9 cellular contexts compared by ENCODE assay signal in the genomic region with DNA sequence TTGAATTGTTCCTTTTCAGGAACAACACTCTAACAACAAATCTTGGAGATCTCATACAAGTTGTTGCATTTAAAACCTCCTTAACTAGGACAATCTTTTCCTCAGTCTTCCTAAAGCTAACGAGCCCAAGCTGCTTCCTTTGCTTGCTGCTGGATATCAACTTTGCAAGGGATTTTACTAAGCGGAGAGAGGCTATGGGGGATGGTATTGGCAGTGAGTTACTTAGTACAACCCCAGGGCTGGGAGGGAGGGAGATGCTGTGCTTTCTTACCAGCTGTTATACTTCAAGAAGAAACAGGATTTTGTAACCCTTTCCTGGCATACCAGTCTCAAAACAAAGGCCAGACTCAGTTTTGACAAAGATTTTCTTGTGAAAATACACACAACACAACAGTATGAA. TPM values are rescaled to one million over a fixed set of nuclear protein-coding genes. Genes with fewer than 3 reads are reported as not detected.
A peak's percentile ranks its signal among the peaks of the same experiment; 100 is the strongest.
DNase-seq lines count a peak whose midpoint lies in the region; ATAC-seq and TF ChIP-seq lines count a peak whose summit lies in the region.
"Had no signal": no experiment of that assay in that cellular context is flagged by ENCODE, and none has a peak within 500 bp of the region (broad histone marks: within the 10 kb centered on the region; RNA-seq: fewer than 3 reads in every experiment).

No MANE protein-coding gene starts in this region.

- CTCF ChIA-PET in IMR-90 (lab: Yijun Ruan, JAX) (interaction anchor here (0.6 to 3.2 kb wide), 4 partner anchors 9 to 79 kb away, joined by 3 to 19 read pairs (median 4); a partner anchor contains a TSS), Caco-2 (lab: Charles Lee) (no interaction called here)

- H3K9ac ChIP-seq in IMR-90 (ENCODE audit: low read depth, low read length): peak overlapping the region; percentile 92

- H4K20me1 ChIP-seq in IMR-90 (ENCODE audit: insufficient read depth, low read length): no peaks in the 10 kb centered on the region

- no peak; the same call in 1 of the 2 replicates for TF ChIP-seq POLR2A in IMR-90 (IDR thresholded peaks at IDR 0.05; ENCODE audit: low read depth, low read length)
- no peak for TF ChIP-seq POLR2A in lower leg skin (IDR thresholded peaks at IDR 0.05)

- no peaks in the 10 kb centered on the region for H3K4me1 Mint-ChIP-seq in activated T-cell treated with anti-CD3 and anti-CD28 coated beads, Interleukin-2, amount 50 U/mL, for 4 hours (ENCODE audit: low read depth)
- no peaks in the 10 kb centered on the region for H3K4me1 Mint-ChIP-seq in Caco-2 (ENCODE audit: low read depth, unreplicated experiment)
- H3K4me1 Mint-ChIP-seq: memory B cell had no signal

- peak; percentile 24; the same call in 1 of the 2 replicates for TF ChIP-seq RAD21 in IMR-90 (IDR thresholded peaks at IDR 0.05; ENCODE audit: low read length)

- H2AFZ ChIP-seq in IMR-90 (replicated peaks; ENCODE audit: low read length, poor library complexity): no peak overlapping the region

- H3K4me3 ChIP-seq in IMR-90 (ENCODE audit: insufficient read depth, low read depth, low read length) (peak overlapping the region; percentile 41; the same call in 1 of the 2 replicates), lower leg skin (ENCODE audit: low read depth, poor library complexity, severe bottlenecking) (no peak overlapping the region), thoracic aorta (peak overlapping the region; percentile 54), Caco-2 (ENCODE audit: low read depth, low read length) (no peak overlapping the region)

- no peak overlapping the region for H3K27ac Mint-ChIP-seq in Caco-2 (ENCODE audit: unreplicated experiment)
- H3K27ac Mint-ChIP-seq: memory B cell had no signal

- H2BK120ac ChIP-seq in IMR-90 (ENCODE audit: low read depth, low read length): peak overlapping the region; percentile 95

- peak; percentile 83 for ATAC-seq in IMR-90 (ENCODE audit: low read depth)
- ATAC-seq in thoracic aorta (ENCODE audit: insufficient number of reproducible peaks, low FRiP score, low read depth): peak; percentile 93
- ATAC-seq in activated T-cell treated with anti-CD3 and anti-CD28 coated beads, Interleukin-2, amount 50 U/mL, for 4 hours: no peak

- H3K18ac ChIP-seq in IMR-90 (ENCODE audit: low read depth, low read length): peak overlapping the region; percentile 97

- no peaks in the 10 kb centered on the region for H3K9me3 ChIP-seq in IMR-90 (ENCODE audit: control insufficient read depth, insufficient read depth, low read length)
- no peaks in the 10 kb centered on the region for H3K9me3 ChIP-seq in thoracic aorta
- no peaks in the 10 kb centered on the region for H3K9me3 ChIP-seq in Caco-2

- H4K5ac ChIP-seq in IMR-90 (ENCODE audit: low read depth, low read length): peak overlapping the region; percentile 97

- peak overlapping the region; percentile 6 for H2AK9ac ChIP-seq in IMR-90 (replicated peaks; ENCODE audit: low read depth, low read length, poor library complexity)

- intact Hi-C loops in IMR-90 (cut with micrococcal nuclease): loop anchor here (1.0 to 2.0 kb wide), 3 partner anchors 19 to 74 kb away; a partner anchor contains a TSS
- intact Hi-C loops in lower leg skin (cut with DNase I; ENCODE audit: low total_unique reads): no loop called here
- intact Hi-C loops in Caco-2 (cut with micrococcal nuclease; ENCODE audit: unreplicated experiment): no loop called here

- peak overlapping the region; percentile 90 for H3K4me2 ChIP-seq in IMR-90 (ENCODE audit: low read depth, low read length)

- peaks cover 16 to 27% of the 10 kb centered on the region in 2 experiments; a peak in 3 of 4 replicates for H3K79me1 ChIP-seq in IMR-90 (ENCODE audit: low read depth in 1 of 2, low read length in 2 of 2)

- no peaks in the 10 kb centered on the region for H3K27me3 Mint-ChIP-seq in activated T-cell treated with anti-CD3 and anti-CD28 coated beads, Interleukin-2, amount 50 U/mL, for 4 hours (ENCODE audit: low read depth)
- H3K27me3 Mint-ChIP-seq in Caco-2 (ENCODE audit: insufficient read depth, unreplicated experiment): peaks cover 11% of the 10 kb centered on the region

- H3K36me3 ChIP-seq in IMR-90 (ENCODE audit: control insufficient read depth, insufficient read depth, low read length) (no peaks in the 10 kb centered on the region), thoracic aorta (no peaks in the 10 kb centered on the region), Caco-2 (ENCODE audit: control insufficient read depth, insufficient read depth, low read length) (no peaks in the 10 kb centered on the region)

- H3K56ac ChIP-seq in IMR-90 (ENCODE audit: extremely low read depth, insufficient read depth, low read length): peak overlapping the region; percentile 100

- H2BK20ac ChIP-seq in IMR-90 (ENCODE audit: low read depth, low read length): peak overlapping the region; percentile 96

- no CpG with 5 or more reads among the region's 2 CpGs for WGBS in IMR-90 (ENCODE audit: extremely low coverage in 2 of 2, insufficient read length in 1 of 2), 2 experiments
- 18 to 23% methylated on average over 2 of the region's 2 CpGs for WGBS in lower leg skin, 2 donors

- peak overlapping the region; percentile 100 for H2BK5ac ChIP-seq in IMR-90 (ENCODE audit: low read depth, low read length, poor library complexity, severe bottlenecking)

- dilution Hi-C loops in IMR-90 (cut with HindIII; ENCODE audit: low sequenced_read_pairs, unreplicated experiment): no loop called here

- peak overlapping the region; percentile 90 for H3K4ac ChIP-seq in IMR-90 (ENCODE audit: low read depth, low read length)

- peak overlapping the region; percentile 96 for H3K23ac ChIP-seq in IMR-90 (ENCODE audit: low read depth, low read length)

- H3K36me3 Mint-ChIP-seq in activated T-cell treated with anti-CD3 and anti-CD28 coated beads, Interleukin-2, amount 50 U/mL, for 4 hours (ENCODE audit: insufficient read depth): no peaks in the 10 kb centered on the region
- no peaks in the 10 kb centered on the region for H3K36me3 Mint-ChIP-seq in Caco-2 (ENCODE audit: insufficient read depth, unreplicated experiment)
- H3K36me3 Mint-ChIP-seq: memory B cell had no signal

- peaks cover 11% of the 10 kb centered on the region for H3K4me1 ChIP-seq in IMR-90 (ENCODE audit: control insufficient read depth, insufficient read depth, low read length)
- H3K4me1 ChIP-seq in thoracic aorta (ENCODE audit: control insufficient read depth in 1 of 2, low read depth in 2 of 2): peaks cover 5 to 26% of the 10 kb centered on the region in 2 donors
- no peaks in the 10 kb centered on the region for H3K4me1 ChIP-seq in Caco-2

- POLR2A ChIA-PET in IMR-90 (lab: Charles Lee; ENCODE audit: unreplicated experiment): interaction anchor here (0.5 to 5.0 kb wide), 18 partner anchors 9 to 252 kb away, joined by 3 to 79 read pairs (median 6); a partner anchor contains a TSS
- POLR2A ChIA-PET in Caco-2 (lab: Charles Lee): no interaction called here

- BruUV-seq in IMR-90 (replicated peaks; lab: Mats Ljungman, UMichigan) (no TSS peak), Caco-2 (replicated peaks; lab: Mats Ljungman, UMichigan) (no TSS peak)

- H3K27ac ChIP-seq in IMR-90 (ENCODE audit: insufficient read depth, low read length) (peak overlapping the region; percentile 100), thoracic aorta (peak overlapping the region; percentile 84 to 92)

- in situ Hi-C loops in IMR-90 (cut with MboI; ENCODE audit: low sequenced_read_pairs): no loop called here

- peak overlapping the region; percentile 84 to 99 for H4K8ac ChIP-seq in IMR-90 (ENCODE audit: low read depth in 2 of 2, low read length in 2 of 2)

- H3K14ac ChIP-seq in IMR-90 (replicated peaks; ENCODE audit: low read depth, low read length): peak overlapping the region; percentile 99

- peak overlapping the region; percentile 80 for H2AK5ac ChIP-seq in IMR-90 (ENCODE audit: low read depth, low read length)

- peak overlapping the region; percentile 95 for H2BK15ac ChIP-seq in IMR-90 (ENCODE audit: low read depth, low read length)

- H3K9me1 ChIP-seq in IMR-90 (ENCODE audit: insufficient read depth, low read length): no peaks in the 10 kb centered on the region; the same call in 1 of the 2 replicates

- no peaks in the 10 kb centered on the region for H3K27me3 ChIP-seq in IMR-90 (ENCODE audit: control insufficient read depth, insufficient read depth, low read length)
- H3K27me3 ChIP-seq in thoracic aorta (replicated peaks; ENCODE audit: insufficient read depth): no peaks in the 10 kb centered on the region
- no peaks in the 10 kb centered on the region for H3K27me3 ChIP-seq in Caco-2 (replicated peaks; ENCODE audit: control insufficient read depth, insufficient read depth, low read length)

- H4K91ac ChIP-seq in IMR-90 (ENCODE audit: insufficient read depth, low read depth, low read length): peak overlapping the region; percentile 99

- no peaks in the 10 kb centered on the region for H3K9me3 Mint-ChIP-seq in activated T-cell treated with anti-CD3 and anti-CD28 coated beads, Interleukin-2, amount 50 U/mL, for 4 hours
- H3K9me3 Mint-ChIP-seq in Caco-2 (ENCODE audit: unreplicated experiment): no peaks in the 10 kb centered on the region
- H3K9me3 Mint-ChIP-seq: memory B cell had no signal

- TF ChIP-seq CTCF in IMR-90 (conservative IDR thresholded peaks at IDR 0.05; ENCODE audit: low read depth, low read length): no peak
- TF ChIP-seq CTCF in lower leg skin (IDR thresholded peaks at IDR 0.05): no peak
- TF ChIP-seq CTCF in thoracic aorta (IDR thresholded peaks at IDR 0.05): no peak
- TF ChIP-seq CTCF in Caco-2 (IDR thresholded peaks at IDR 0.05; ENCODE audit: insufficient read depth in 1 of 2, low read depth in 1 of 2, low read length in 1 of 2, severe bottlenecking in 1 of 2, unreplicated experiment in 1 of 2): no peak

- DNase-seq in IMR-90: peak; percentile 97
- peak; percentile 10 for DNase-seq in dermis blood vessel endothelial cell
- DNase-seq in lower leg skin (ENCODE audit: low spot score in 2 of 2): peak; percentile 52 to 86
- peak; percentile 39 for DNase-seq in thoracic aorta (ENCODE audit: low spot score)
- no peak for DNase-seq in NOMO-1 treated with dmso at 0.1 percent for 144 hours (lab: John Stamatoyannopoulos, UW; ENCODE audit: unreplicated experiment)
- no peak for DNase-seq in activated T-cell treated with anti-CD3 and anti-CD28 coated beads, Interleukin-2, amount 50 U/mL, for 4 hours
- no peak for DNase-seq in DMS153 (lab: John Stamatoyannopoulos, UW)
- no peak for DNase-seq in Caco-2

- H3K4me3 Mint-ChIP-seq in activated T-cell treated with anti-CD3 and anti-CD28 coated beads, Interleukin-2, amount 50 U/mL, for 4 hours: no peak overlapping the region
- H3K4me3 Mint-ChIP-seq in Caco-2 (ENCODE audit: unreplicated experiment): no peak overlapping the region
- H3K4me3 Mint-ChIP-seq: memory B cell had no signal

RNA-seq across cellular contexts. Expression of a gene that starts 19.5 kb away (rescaled TPM):
- total RNA-seq in IMR-90 (2012; rRNA removed) (1,211 and 1,351 TPM in 2 replicates), dermis blood vessel endothelial cell (15.3 and 45.3 TPM in 2 replicates), lower leg skin (100 to 1,000 TPM in 1 of 4 donors, 10 to 100 TPM in 3; 25.7 to 263 (median 33.6) TPM), thoracic aorta (1,000 to 10,000 TPM; 1,117 to 1,356 TPM), Caco-2 (2022) (2.6 and 6.7 TPM in 2 replicates)
- polyA plus RNA-seq in IMR-90 (2012; rRNA removed): 3,922 and 4,454 TPM in 2 replicates
- polyA plus RNA-seq in IMR-90 (2012; cell fraction: cytosol; rRNA removed): 4,367 and 7,099 TPM in 2 replicates
- 4,818 and 7,550 TPM in 2 replicates for polyA plus RNA-seq in IMR-90 (2012; cell fraction: nucleus; rRNA removed; ENCODE audit: low replicate concordance)
- 1 to 10 TPM; 1.4 to 1.9 (median 1.6) TPM for total RNA-seq in activated T-cell treated with anti-CD3 and anti-CD28 coated beads, Interleukin-2, amount 50 U/mL, for 4 hours

Comparison
In these comparisons a context has a peak if more than half of its experiments do, and no peak if none do; other contexts are left out.
1. ATAC-seq: peak in IMR-90 (single experiment) and thoracic aorta (single experiment); none in activated T-cell treated with anti-CD3 and anti-CD28 coated beads, Interleukin-2, amount 50 U/mL, for 4 hours (0 of 2).
2. DNase-seq: peak in IMR-90 (single experiment), dermis blood vessel endothelial cell (single experiment), lower leg skin (2 of 2) and thoracic aorta (single experiment); none in NOMO-1 treated with dmso at 0.1 percent for 144 hours (single experiment), activated T-cell treated with anti-CD3 and anti-CD28 coated beads, Interleukin-2, amount 50 U/mL, for 4 hours (single experiment), DMS153 (single experiment) and Caco-2 (0 of 2).
3. H3K4me3 ChIP-seq: peak in IMR-90 (single experiment) and thoracic aorta (single experiment); none in lower leg skin (single experiment) and Caco-2 (single experiment).